Comparison of ENCODE assay signal across 17 cellular contexts in genomic region chr4:123405212-123405856, GRCh38. TPM values are rescaled to one million over a fixed set of nuclear protein-coding genes. Genes with fewer than 3 reads are reported as not detected.
A peak's percentile ranks its signal among the peaks of the same experiment; 100 is the strongest.
DNase-seq lines count a peak whose midpoint lies in the region; ATAC-seq and TF ChIP-seq lines count a peak whose summit lies in the region.
"Had no signal": no experiment of that assay in that cellular context is flagged by ENCODE, and none has a peak within 500 bp of the region (broad histone marks: within the 10 kb centered on the region; RNA-seq: fewer than 3 reads in every experiment).

No MANE protein-coding gene starts in this region.

- peaks cover 69% of the 10 kb centered on the region for H4K20me1 ChIP-seq in neural progenitor cell (ENCODE audit: low read depth)

- TF ChIP-seq CTCF in right atrium auricular region (IDR thresholded peaks at IDR 0.05) (no peak), neural progenitor cell (IDR thresholded peaks at IDR 0.05) (no peak)

- peaks cover 60% of the 10 kb centered on the region for H3K4me1 Mint-ChIP-seq in neural progenitor cell

- peaks cover 68% of the 10 kb centered on the region for H3K79me2 ChIP-seq in neural progenitor cell (ENCODE audit: low read depth)

- H3K9ac ChIP-seq in duodenal mucosa (ENCODE audit: low read depth in 1 of 2, low read length in 2 of 2) (no peak overlapping the region), neural progenitor cell (no peak overlapping the region)

- H2AFZ ChIP-seq in neural progenitor cell (replicated peaks), result no peak overlapping the region

- DNase-seq in right atrium auricular region (ENCODE audit: low spot score), result no peak
- no peak for DNase-seq in Right ventricle myocardium superior
- DNase-seq in neural progenitor cell (ENCODE audit: low spot score), result no peak
- DNase-seq in hepatic stellate cell (ENCODE audit: low spot score), result no peak
- no peak for DNase-seq in NCI-H510A (lab: John Stamatoyannopoulos, UW)
- no peak for DNase-seq in HuH-7.5 (ENCODE audit: low spot score)
- DNase-seq: activated CD4-positive, alpha-beta T cell treated with anti-CD3 and anti-CD28 coated beads, Interleukin-2, amount 50 U/mL, for 48 hours; activated gamma-delta T cell treated with Interleukin-2 at 50 U/mL for 16 hours; body of pancreas; COR-L47; effector CD4-positive, alpha-beta T cell; immature natural killer cell; MM.1S; posterior cingulate gyrus; T1000 had no signal

- H3K4me3 ChIP-seq in right atrium auricular region (peak overlapping the region; percentile 15 to 74), duodenal mucosa (ENCODE audit: low read depth in 1 of 2, low read length in 2 of 2) (no peak overlapping the region), neural progenitor cell (no peak overlapping the region)
- H3K4me3 ChIP-seq: body of pancreas had no signal

- peaks cover 7% of the 10 kb centered on the region for H3K27me3 Mint-ChIP-seq in neural progenitor cell (ENCODE audit: insufficient read depth, low read depth)

- H3K4me3 Mint-ChIP-seq in neural progenitor cell, result no peak overlapping the region
- H3K4me3 Mint-ChIP-seq: immature natural killer cell had no signal

- H3K9me3 ChIP-seq in right atrium auricular region (no peaks in the 10 kb centered on the region), duodenal mucosa (ENCODE audit: control insufficient read depth in 1 of 2, low read length in 2 of 2) (no peaks in the 10 kb centered on the region), neural progenitor cell (ENCODE audit: low read depth) (no peaks in the 10 kb centered on the region)
- H3K9me3 ChIP-seq: body of pancreas had no signal

- H3K4me2 ChIP-seq in neural progenitor cell, result peak overlapping the region; percentile 36

- peak overlapping the region; percentile 50 to 56 for H3K27ac ChIP-seq in right atrium auricular region
- H3K27ac ChIP-seq in duodenal mucosa (ENCODE audit: low read depth, low read length), result peak overlapping the region; percentile 37
- peak overlapping the region; percentile 16 for H3K27ac ChIP-seq in neural progenitor cell
- H3K27ac ChIP-seq: body of pancreas had no signal

- peaks cover 47% of the 10 kb centered on the region for H3F3A ChIP-seq in neural progenitor cell (ENCODE audit: low read depth)

- intact Hi-C loops in Right ventricle myocardium superior (cut with DNase I), result loop anchor here (10.0 kb wide), 1 partner anchor 151 kb away; no protein-coding TSS in a partner anchor

- peaks cover 0 to 29% of the 10 kb centered on the region in 2 donors for H3K4me1 ChIP-seq in right atrium auricular region
- H3K4me1 ChIP-seq in duodenal mucosa (ENCODE audit: control insufficient read depth in 1 of 2, insufficient read depth in 2 of 2, low read length in 2 of 2), result peaks cover 12 to 17% of the 10 kb centered on the region in 2 donors
- peaks cover 85% of the 10 kb centered on the region for H3K4me1 ChIP-seq in neural progenitor cell

- no peaks in the 10 kb centered on the region for H3K9me3 Mint-ChIP-seq in neural progenitor cell
- H3K9me3 Mint-ChIP-seq: immature natural killer cell had no signal

- H3K36me3 Mint-ChIP-seq in neural progenitor cell, result peaks cover 35% of the 10 kb centered on the region

- no peak overlapping the region for H3K27ac Mint-ChIP-seq in neural progenitor cell
- H3K27ac Mint-ChIP-seq: immature natural killer cell had no signal

- H3K36me3 ChIP-seq in right atrium auricular region (peaks cover 54% of the 10 kb centered on the region), duodenal mucosa (ENCODE audit: control insufficient read depth in 1 of 2, insufficient read depth in 2 of 2, low read length in 2 of 2) (peaks cover 15 to 19% of the 10 kb centered on the region in 2 donors), neural progenitor cell (peaks cover 28% of the 10 kb centered on the region)

- H3K27me3 ChIP-seq in right atrium auricular region, result no peaks in the 10 kb centered on the region
- no peaks in the 10 kb centered on the region for H3K27me3 ChIP-seq in duodenal mucosa (ENCODE audit: control insufficient read depth in 1 of 2, insufficient read depth in 2 of 2, low read length in 2 of 2)
- no peaks in the 10 kb centered on the region for H3K27me3 ChIP-seq in neural progenitor cell
- H3K27me3 ChIP-seq: body of pancreas had no signal

- ATAC-seq in Right ventricle myocardium superior (ENCODE audit: poor library complexity), result no peak
- ATAC-seq in GM21423 (IDR thresholded peaks at IDR 0.05; ENCODE audit: unreplicated experiment), result no peak
- ATAC-seq: body of pancreas had no signal

RNA-seq across cellular contexts. Expression of gene SPRY1, which starts 8.7 kb away (rescaled TPM):
- 100 to 1,000 TPM in 1 of 2 donors, 10 to 100 TPM in 1; 50.0 to 118 TPM for total RNA-seq in right atrium auricular region
- total RNA-seq in Right ventricle myocardium superior, result 37.3 TPM
- 35.9 and 50.8 TPM in 2 replicates for total RNA-seq in neural progenitor cell (ENCODE audit: low replicate concordance)

Comparison
In these comparisons a context has a peak if more than half of its experiments do, and no peak if none do; other contexts are left out.
1. H3K4me3 ChIP-seq: peak in right atrium auricular region (2 of 2); none in duodenal mucosa (0 of 2) and neural progenitor cell (single experiment).
2. Peak in every context shown above with its lines, with median percentiles within 50 percentile points of each other: H3K27ac ChIP-seq.